Comparison of ENCODE assay signal across 30 cellular contexts in genomic region chr9:130638278-130639118, GRCh38. TPM values are rescaled to one million over a fixed set of nuclear protein-coding genes. Genes with fewer than 3 reads are reported as not detected.
DNase-seq lines count a peak whose midpoint lies in the region; ATAC-seq and TF ChIP-seq lines count a peak whose summit lies in the region.
"Had no signal": no experiment of that assay in that cellular context is flagged by ENCODE, and none has a peak within 500 bp of the region (broad histone marks: within the 10 kb centered on the region; RNA-seq: fewer than 3 reads in every experiment).

No MANE protein-coding gene starts in this region.

- DNase-seq in activated naive CD4-positive, alpha-beta T cell treated with anti-CD3 and anti-CD28 coated beads, Interleukin-2, amount 50 U/mL, for 72 hours (ENCODE audit: low spot score in 2 of 2), result no peak
- DNase-seq in SJCRH30 (peak in 1 of 2 experiments; percentile 80), left kidney (ENCODE audit: low read depth, low spot score) (peak; percentile 81), spleen (peak; percentile 47), endodermal cell (no peak), omental fat pad (ENCODE audit: low spot score) (no peak)
- DNase-seq: 8988T; activated CD4-positive, alpha-beta T cell treated with anti-CD3 and anti-CD28 coated beads, Interleukin-2, amount 10 ng/mL, durations not matched to agents 24 days and 14 days; activated gamma-delta T cell treated with Interleukin-2 at 50 U/mL for 16 hours; activated T-cell treated with anti-CD3 and anti-CD28 coated beads, Interleukin-2, amount 50 U/mL, for 24 hours; amniotic stem cell; CD4-positive, alpha-beta T cell; colonic mucosa; effector CD8-positive, alpha-beta T cell; EL; GM23248; mesenchymal stem cell; NCI-H2171; NCI-H510A; OCI-M1; uterus had no signal

- H3K27me3 ChIP-seq in SJCRH30 (no peaks in the 10 kb centered on the region), spleen (replicated peaks in 1 of 7) (no peaks in the 10 kb centered on the region), endodermal cell (ENCODE audit: control insufficient read depth, insufficient read depth, low read length, poor library complexity, severe bottlenecking) (no peaks in the 10 kb centered on the region)
- H3K27me3 ChIP-seq: colonic mucosa, uterus had no signal

- H3K4me3 ChIP-seq in SJCRH30, result no peak overlapping the region
- H3K4me3 ChIP-seq in spleen, result no peak overlapping the region
- H3K4me3 ChIP-seq in endodermal cell (ENCODE audit: low read length), result no peak overlapping the region
- H3K4me3 ChIP-seq: colonic mucosa, GM23248, skin epidermis, thoracic aorta, uterus had no signal

- H3K9me3 ChIP-seq in SJCRH30 (replicated peaks) (no peaks in the 10 kb centered on the region), spleen (no peaks in the 10 kb centered on the region), endodermal cell (ENCODE audit: control insufficient read depth, low read length) (no peaks in the 10 kb centered on the region)
- H3K9me3 ChIP-seq: colonic mucosa, thoracic aorta, uterus had no signal

- intact Hi-C loops in spleen (cut with DNase I; ENCODE audit: low total_unique reads), result no loop called here

- H3K4me1 ChIP-seq in SJCRH30 (peaks cover 12% of the 10 kb centered on the region), spleen (no peaks in the 10 kb centered on the region), endodermal cell (ENCODE audit: control insufficient read depth, insufficient read depth, low read length) (no peaks in the 10 kb centered on the region)
- H3K4me1 ChIP-seq: colonic mucosa, uterus had no signal

- no peaks in the 10 kb centered on the region for H3K4me1 Mint-ChIP-seq in activated naive CD4-positive, alpha-beta T cell treated with anti-CD3 and anti-CD28 coated beads, Interleukin-2, amount 50 U/mL, for 24 hours
- H3K4me1 Mint-ChIP-seq in endodermal cell, result no peaks in the 10 kb centered on the region
- H3K4me1 Mint-ChIP-seq: activated CD4-positive, alpha-beta T cell treated with anti-CD3 and anti-CD28 coated beads, Interleukin-2, amount 10 ng/mL, durations not matched to agents 24 days and 14 days had no signal

- H3K27ac Mint-ChIP-seq in activated naive CD4-positive, alpha-beta T cell treated with anti-CD3 and anti-CD28 coated beads, Interleukin-2, amount 50 U/mL, for 24 hours, result peak overlapping the region; percentile 17
- peak overlapping the region in 1 of 2 donors; percentile 29 for H3K27ac Mint-ChIP-seq in activated naive CD4-positive, alpha-beta T cell treated with anti-CD3 and anti-CD28 coated beads, Interleukin-2, amount 50 U/mL, for 72 hours
- H3K27ac Mint-ChIP-seq in endodermal cell, result no peak overlapping the region
- H3K27ac Mint-ChIP-seq: activated CD4-positive, alpha-beta T cell treated with anti-CD3 and anti-CD28 coated beads, Interleukin-2, amount 10 ng/mL, durations not matched to agents 24 days and 14 days; activated T-cell treated with anti-CD3 and anti-CD28 coated beads, Interleukin-2, amount 50 U/mL, for 24 hours; CD4-positive, alpha-beta T cell; stimulated activated naive CD8-positive, alpha-beta T cell treated with anti-CD3 and anti-CD28 coated beads, Interleukin-15, Interleukin-2, amounts not matched to agents 100 ng/mL and 50 ng/mL, for 24 hours had no signal

- ATAC-seq in activated naive CD4-positive, alpha-beta T cell treated with anti-CD3 and anti-CD28 coated beads, Interleukin-2, amount 50 U/mL, for 72 hours, result no peak
- no peak for ATAC-seq in GM19455 (IDR thresholded peaks at IDR 0.05; ENCODE audit: unreplicated experiment)
- no peak for ATAC-seq in omental fat pad (ENCODE audit: low FRiP score)

- TF ChIP-seq CTCF in spleen (IDR thresholded peaks at IDR 0.05 in 8 of 11, conservative IDR thresholded peaks at IDR 0.05 in 3 of 11), result no peak
- TF ChIP-seq CTCF in endodermal cell (conservative IDR thresholded peaks at IDR 0.05), result no peak
- TF ChIP-seq CTCF in omental fat pad (IDR thresholded peaks at IDR 0.05), result no peak

- TF ChIP-seq POLR2A in spleen (IDR thresholded peaks at IDR 0.05), result no peak

- 90 to 93% (median 91%) methylated on average over 36 to 37 of the region's 37 CpGs for WGBS in spleen, 5 donors
- WGBS in endodermal cell (ENCODE audit: insufficient coverage in 1 of 2, insufficient read length in 1 of 2), 2 experiments, result 92 to 93% methylated on average over 25 to 37 of the region's 37 CpGs

- H3K4me3 Mint-ChIP-seq in activated naive CD4-positive, alpha-beta T cell treated with anti-CD3 and anti-CD28 coated beads, Interleukin-2, amount 50 U/mL, for 24 hours, result no peak overlapping the region
- no peak overlapping the region for H3K4me3 Mint-ChIP-seq in endodermal cell
- H3K4me3 Mint-ChIP-seq: activated CD4-positive, alpha-beta T cell treated with anti-CD3 and anti-CD28 coated beads, Interleukin-2, amount 10 ng/mL, durations not matched to agents 24 days and 14 days; activated T-cell treated with anti-CD3 and anti-CD28 coated beads, Interleukin-2, amount 50 U/mL, for 24 hours; CD4-positive, alpha-beta T cell; stimulated activated naive CD8-positive, alpha-beta T cell treated with anti-CD3 and anti-CD28 coated beads, Interleukin-15, Interleukin-2, amounts not matched to agents 100 ng/mL and 50 ng/mL, for 24 hours had no signal

- H3K36me3 ChIP-seq in SJCRH30 (peaks cover 7% of the 10 kb centered on the region; the same call in 1 of the 2 replicates), spleen (peaks cover 0 to 57% (median 50%) of the 10 kb centered on the region in 6 donors), endodermal cell (ENCODE audit: control insufficient read depth, insufficient read depth, low read length) (peaks cover 34% of the 10 kb centered on the region)
- H3K36me3 ChIP-seq: uterus had no signal

- H3K27ac ChIP-seq in SJCRH30, result peak overlapping the region; percentile 24
- H3K27ac ChIP-seq in spleen, result no peak overlapping the region
- no peak overlapping the region for H3K27ac ChIP-seq in endodermal cell (ENCODE audit: low read depth, low read length)
- H3K27ac ChIP-seq: colonic mucosa, GM23248, skin epidermis, thoracic aorta, uterus, VCaP had no signal

- H3K9ac ChIP-seq in endodermal cell (ENCODE audit: extremely low read depth, low read length, poor library complexity, severe bottlenecking), result no peak overlapping the region
- H3K9ac ChIP-seq: GM23248 had no signal

- peaks cover 6% of the 10 kb centered on the region for H3K36me3 Mint-ChIP-seq in activated naive CD4-positive, alpha-beta T cell treated with anti-CD3 and anti-CD28 coated beads, Interleukin-2, amount 50 U/mL, for 24 hours
- H3K36me3 Mint-ChIP-seq in activated naive CD4-positive, alpha-beta T cell treated with anti-CD3 and anti-CD28 coated beads, Interleukin-2, amount 50 U/mL, for 72 hours, result peaks cover 7 to 13% of the 10 kb centered on the region in 2 donors
- H3K36me3 Mint-ChIP-seq in endodermal cell (ENCODE audit: low read depth), result peaks cover 23% of the 10 kb centered on the region

- H3K27me3 Mint-ChIP-seq in activated naive CD4-positive, alpha-beta T cell treated with anti-CD3 and anti-CD28 coated beads, Interleukin-2, amount 50 U/mL, for 24 hours, result no peaks in the 10 kb centered on the region
- H3K27me3 Mint-ChIP-seq in endodermal cell (ENCODE audit: insufficient read depth), result no peaks in the 10 kb centered on the region
- H3K27me3 Mint-ChIP-seq: activated CD4-positive, alpha-beta T cell treated with anti-CD3 and anti-CD28 coated beads, Interleukin-2, amount 10 ng/mL, durations not matched to agents 24 days and 14 days; activated T-cell treated with anti-CD3 and anti-CD28 coated beads, Interleukin-2, amount 50 U/mL, for 24 hours; CD4-positive, alpha-beta T cell; stimulated activated naive CD8-positive, alpha-beta T cell treated with anti-CD3 and anti-CD28 coated beads, Interleukin-15, Interleukin-2, amounts not matched to agents 100 ng/mL and 50 ng/mL, for 24 hours had no signal

- H3K9me3 Mint-ChIP-seq in activated naive CD4-positive, alpha-beta T cell treated with anti-CD3 and anti-CD28 coated beads, Interleukin-2, amount 50 U/mL, for 24 hours, result no peaks in the 10 kb centered on the region
- H3K9me3 Mint-ChIP-seq in activated naive CD4-positive, alpha-beta T cell treated with anti-CD3 and anti-CD28 coated beads, Interleukin-2, amount 50 U/mL, for 72 hours, result no peaks in the 10 kb centered on the region
- H3K9me3 Mint-ChIP-seq in endodermal cell, result no peaks in the 10 kb centered on the region
- H3K9me3 Mint-ChIP-seq: activated CD4-positive, alpha-beta T cell treated with anti-CD3 and anti-CD28 coated beads, Interleukin-2, amount 10 ng/mL, durations not matched to agents 24 days and 14 days; activated T-cell treated with anti-CD3 and anti-CD28 coated beads, Interleukin-2, amount 50 U/mL, for 24 hours; CD4-positive, alpha-beta T cell; stimulated activated naive CD8-positive, alpha-beta T cell treated with anti-CD3 and anti-CD28 coated beads, Interleukin-15, Interleukin-2, amounts not matched to agents 100 ng/mL and 50 ng/mL, for 24 hours had no signal

RNA-seq across cellular contexts. Expression of gene PRDM12, which starts 25.9 kb away (rescaled TPM):
- total RNA-seq in activated naive CD4-positive, alpha-beta T cell treated with anti-CD3 and anti-CD28 coated beads, Interleukin-2, amount 50 U/mL, for 72 hours, result not detected
- total RNA-seq in SJCRH30 (2014; rRNA removed; shearing (Covaris generic)), result 28.5 and 31.8 TPM in 2 replicates
- total RNA-seq in spleen (not detected), endodermal cell (not detected), omental fat pad (not detected)
- under 1 TPM in 2 of 3 donors, not detected in 1; 0.06 to 0.07 TPM for polyA plus RNA-seq in spleen
- 5.8 TPM for polyA plus RNA-seq in endodermal cell (2013, experiment 1 of 2)
- 5.3 TPM for polyA plus RNA-seq in endodermal cell (2013, experiment 2 of 2)
- total RNA-seq: bronchial epithelial cell, colonic mucosa, epithelial cell of proximal tubule, GM23248, LHCN-M2, thoracic aorta, uterus had no signal
- polyA plus RNA-seq: GM23248 had no signal

RNA-seq across cellular contexts. Expression of gene EXOSC2, which starts 55.1 kb away (rescaled TPM):
- total RNA-seq in activated naive CD4-positive, alpha-beta T cell treated with anti-CD3 and anti-CD28 coated beads, Interleukin-2, amount 50 U/mL, for 72 hours, result 10 to 100 TPM; 68.8 to 84.8 TPM
- total RNA-seq in SJCRH30 (2014; rRNA removed; shearing (Covaris generic)), result 93.7 and 101 TPM in 2 replicates
- total RNA-seq in spleen, result 10 to 100 TPM; 23.8 to 34.6 (median 26.1) TPM
- polyA plus RNA-seq in spleen, result 10 to 100 TPM; 16.9 to 22.8 (median 17.2) TPM
- 10 to 100 TPM; 47.8 to 74.0 TPM for total RNA-seq in endodermal cell
- 37.7 TPM for polyA plus RNA-seq in endodermal cell (2013, experiment 1 of 2)
- 37.3 TPM for polyA plus RNA-seq in endodermal cell (2013, experiment 2 of 2)
- total RNA-seq in omental fat pad, result 10 to 100 TPM; 16.9 to 46.6 (median 22.6) TPM

RNA-seq across cellular contexts. Expression of gene FUBP3, which starts 59.1 kb away (rescaled TPM):
- 10 to 100 TPM; 34.0 to 38.7 TPM for total RNA-seq in activated naive CD4-positive, alpha-beta T cell treated with anti-CD3 and anti-CD28 coated beads, Interleukin-2, amount 50 U/mL, for 72 hours
- total RNA-seq in SJCRH30 (2014; rRNA removed; shearing (Covaris generic)), result 97.9 and 99.5 TPM in 2 replicates
- total RNA-seq in spleen, result 10 to 100 TPM; 26.9 to 46.1 (median 39.8) TPM
- polyA plus RNA-seq in spleen, result 10 to 100 TPM; 14.7 to 21.0 (median 19.4) TPM
- total RNA-seq in endodermal cell, result 10 to 100 TPM; 74.3 to 76.3 TPM
- polyA plus RNA-seq in endodermal cell (2013, experiment 1 of 2), result 60.9 TPM
- 59.4 TPM for polyA plus RNA-seq in endodermal cell (2013, experiment 2 of 2)
- total RNA-seq in omental fat pad, result 10 to 100 TPM; 29.7 to 46.3 (median 37.9) TPM

Comparison
In these comparisons a context has a peak if more than half of its experiments do, and no peak if none do; other contexts are left out.
1. DNase-seq: peak in left kidney (single experiment) and spleen (single experiment); none in activated naive CD4-positive, alpha-beta T cell treated with anti-CD3 and anti-CD28 coated beads, Interleukin-2, amount 50 U/mL, for 72 hours (0 of 2), endodermal cell (single experiment) and omental fat pad (single experiment).
2. RNA of gene PRDM12, which starts 25.9 kb away (total RNA-seq): 28.5 to 31.8 TPM in SJCRH30; not detected in endodermal cell, not detected in activated naive CD4-positive, alpha-beta T cell treated with anti-CD3 and anti-CD28 coated beads, Interleukin-2, amount 50 U/mL, for 72 hours, not detected in spleen and not detected in omental fat pad; every median in the first group is over 10 times any median in the second.